Comparison of ENCODE assay signal across 13 cellular contexts in the genomic region with DNA sequence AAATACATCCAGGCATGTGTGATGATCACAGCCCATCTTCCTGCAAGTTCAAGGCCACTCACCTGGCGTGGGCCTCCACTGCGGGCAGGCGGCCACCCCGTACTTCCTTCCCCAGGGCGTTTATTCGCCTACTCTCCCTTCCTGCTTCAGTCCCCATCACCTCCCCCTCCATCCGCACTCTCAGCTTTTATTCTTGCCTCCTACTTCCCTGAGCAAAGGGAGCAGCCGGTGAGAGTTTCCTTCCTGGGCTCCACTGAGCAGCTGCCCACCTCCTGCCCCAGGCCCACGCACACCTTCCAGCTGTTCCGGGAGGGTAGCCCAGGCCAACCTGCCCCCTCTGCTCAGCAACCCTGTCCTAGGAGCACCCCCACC. TPM values are rescaled to one million over a fixed set of nuclear protein-coding genes. Genes with fewer than 3 reads are reported as not detected.
"Had no signal": no experiment of that assay in that cellular context is flagged by ENCODE, and none has a peak within 500 bp of the region (broad histone marks: within the 10 kb centered on the region; RNA-seq: fewer than 3 reads in every experiment).

No MANE protein-coding gene starts in this region.

- FAIRE-seq: frontal cortex, kidney had no signal

- ATAC-seq: heart left ventricle; SK-N-SH treated with all-trans-retinoic acid at 6 μM for 48 hours; stimulated activated naive CD8-positive, alpha-beta T cell treated with anti-CD3 and anti-CD28 coated beads, Interleukin-15, Interleukin-2, amounts not matched to agents 100 U/mL and 50 U/mL, for 24 hours; upper lobe of right lung had no signal

- H3K36me3 ChIP-seq: heart left ventricle, suprapubic skin, upper lobe of right lung had no signal

- H3K9me3 ChIP-seq: heart left ventricle, suprapubic skin, upper lobe of right lung had no signal

- DNase-seq: cortex of kidney, heart left ventricle, midbrain, naive B cell, posterior cingulate gyrus, upper lobe of right lung had no signal

- H3K4me3 Mint-ChIP-seq: activated naive CD4-positive, alpha-beta T cell treated with anti-CD3 and anti-CD28 coated beads for 36 hours had no signal

- H3K27ac ChIP-seq: heart left ventricle, suprapubic skin, upper lobe of right lung had no signal

- H3K27ac Mint-ChIP-seq: activated naive CD4-positive, alpha-beta T cell treated with anti-CD3 and anti-CD28 coated beads for 36 hours had no signal

- H3K27me3 ChIP-seq: upper lobe of right lung had no signal

- H3K4me3 ChIP-seq: heart left ventricle, suprapubic skin, upper lobe of right lung had no signal

- H3K9me3 Mint-ChIP-seq: activated naive CD4-positive, alpha-beta T cell treated with anti-CD3 and anti-CD28 coated beads for 36 hours had no signal

RNA-seq across cellular contexts. Expression of gene CYP46A1, which starts 4.1 kb away (rescaled TPM):
- total RNA-seq: T-helper 1 cell treated with Interleukin-12 subunit alpha and Interleukin-12 subunit beta and Interleukin-4 antibody, amounts not matched to agents 30 ng/mL and 1 ng/mL, for 36 hours had no signal
